In the genomic region with DNA sequence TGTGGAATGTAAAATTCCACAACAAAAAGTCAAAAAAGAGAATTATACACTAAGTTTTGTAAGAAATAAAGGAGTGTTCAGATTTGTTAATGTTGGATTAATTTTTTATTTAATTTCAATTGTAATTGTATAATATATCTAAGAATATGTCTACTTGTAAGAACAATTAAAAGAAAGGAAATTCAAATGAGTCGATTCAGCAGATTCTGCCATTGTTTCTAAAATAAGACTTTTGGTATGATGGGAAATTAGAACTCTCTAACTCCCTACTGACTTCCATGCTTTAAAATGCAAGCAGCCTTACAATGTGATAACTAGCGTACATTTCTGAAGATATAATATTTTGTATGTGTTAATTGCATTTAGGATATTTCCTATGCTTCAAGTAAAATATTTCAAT, we compare ENCODE assay signal across 27 cellular contexts.
"Had no signal": no experiment of that assay in that cellular context is flagged by ENCODE, and none has a peak within 500 bp of the region (broad histone marks: within the 10 kb centered on the region; RNA-seq: fewer than 3 reads in every experiment).

No MANE protein-coding gene starts in this region.

- H3K4me3 ChIP-seq: stomach, suprapubic skin, testis, thoracic aorta, thyroid gland, tibial artery, tibial nerve, transverse colon, upper lobe of left lung, upper lobe of right lung, uterus, vagina had no signal

- H3K27ac ChIP-seq: stomach, suprapubic skin, testis, thoracic aorta, thyroid gland, tibial artery, tibial nerve, transverse colon, upper lobe of left lung, upper lobe of right lung, uterus, vagina had no signal

- FAIRE-seq: urothelium cell line had no signal

- ATAC-seq: stimulated activated effector memory CD8-positive, alpha-beta T cell treated with anti-CD3 and anti-CD28 coated beads, Interleukin-12 subunit alpha, Interleukin-12 subunit beta, amount 100 ng/mL, for 72 hours; stimulated activated memory B cell treated with anti-CD40 and anti-IgM and Interleukin-4, amounts not matched to agents 10 μg/mL and 1 μg/mL and 100 μg/mL, for 72 hours; stimulated activated naive B cell treated with anti-CD40 and anti-IgM and Interleukin-4, amounts not matched to agents 10 μg/mL and 1 μg/mL and 100 μg/mL, for 72 hours; stimulated activated naive CD8-positive, alpha-beta T cell treated with anti-CD3 and anti-CD28 coated beads, Interleukin-15, amount 100 ng/mL, for 72 hours; stimulated activated naive CD8-positive, alpha-beta T cell treated with anti-CD3 and anti-CD28 coated beads, Interleukin-15, Interleukin-2, amounts not matched to agents 100 U/mL and 50 U/mL, for 24 hours; upper lobe of right lung had no signal

- H3K4me1 ChIP-seq: stomach, suprapubic skin, testis, thyroid gland, tibial artery, tibial nerve, transverse colon, upper lobe of left lung, upper lobe of right lung, uterus, vagina had no signal

- H3K36me3 ChIP-seq: stomach, suprapubic skin, thoracic aorta, thyroid gland, tibial artery, tibial nerve, transverse colon, upper lobe of left lung, upper lobe of right lung, uterus, vagina had no signal

- DNase-seq: stimulated activated CD4-positive, alpha-beta T cell treated with anti-CD3 and anti-CD28 coated beads, Interleukin-2, amount 100 ng/mL, for 48 hours; stimulated activated CD4-positive, alpha-beta T cell treated with anti-CD3 and anti-CD28 coated beads, Interleukin-4, amount 100 ng/mL, for 1 hour; stimulated activated CD4-positive, alpha-beta T cell treated with anti-CD3 and anti-CD28 coated beads, Interleukin-4, amount 100 ng/mL, for 24 hours; stimulated activated CD4-positive, alpha-beta T cell treated with anti-CD3 and anti-CD28 coated beads, Interleukin-4, amount 100 ng/mL, for 4 hours; stimulated activated CD8-positive, alpha-beta memory T cell treated with anti-CD3 and anti-CD28 coated beads, Interleukin-4, amount 100 ng/mL, for 48 hours; stimulated activated naive B cell treated with anti-CD40 and anti-IgM and Interleukin-4, amounts not matched to agents 10 μg/mL and 1 μg/mL and 100 μg/mL, for 72 hours; stimulated activated naive CD4-positive, alpha-beta T cell; stimulated activated naive CD4-positive, alpha-beta T cell treated with Interleukin-2 at 50 U/mL for 16 hours; stimulated activated naive CD8-positive, alpha-beta T cell treated with anti-CD3 and anti-CD28 coated beads, Interleukin-15, amount 100 ng/mL, for 72 hours; stimulated activated naive CD8-positive, alpha-beta T cell treated with anti-CD3 and anti-CD28 coated beads, Interleukin-15, Interleukin-2, amounts not matched to agents 100 U/mL and 50 U/mL, for 24 hours; stomach; substantia nigra; testis; thyroid gland; tibial artery; transverse colon; trophoblast cell; upper lobe of left lung; upper lobe of right lung; uterus had no signal

- H3K9me3 ChIP-seq: suprapubic skin, testis, thoracic aorta, thyroid gland, tibial artery, tibial nerve, transverse colon, upper lobe of left lung, upper lobe of right lung, uterus, vagina had no signal

- H3K27me3 ChIP-seq: stomach, suprapubic skin, testis, thyroid gland, tibial artery, tibial nerve, transverse colon, upper lobe of left lung, upper lobe of right lung, uterus, vagina had no signal
